19 cellular contexts compared by ENCODE assay signal in genomic region chr4:15040916-15041463, GRCh38.
DNase-seq lines count a peak whose midpoint lies in the region; TF ChIP-seq lines count a peak whose summit lies in the region.
"Had no signal": no experiment of that assay in that cellular context is flagged by ENCODE, and none has a peak within 500 bp of the region (broad histone marks: within the 10 kb centered on the region; RNA-seq: fewer than 3 reads in every experiment).

No MANE protein-coding gene starts in this region.

- TF ChIP-seq CTCF in HEK293 (tag by site-specific recombination; IDR thresholded peaks at IDR 0.05) (no peak), cardiac fibroblast (IDR thresholded peaks at IDR 0.05; ENCODE audit: low read depth, low read length) (no peak)

- CTCF ChIA-PET in HEK293 (lab: Yijun Ruan, JAX) = interaction anchor here (0.6 kb wide), 1 partner anchor 86 kb away, joined by 3 read pairs; no protein-coding TSS in a partner anchor

- POLR2A ChIA-PET in HEK293 (lab: Yijun Ruan, JAX) = no interaction called here

- no peak overlapping the region for H3K27ac ChIP-seq in HEK293 (ENCODE audit: extremely low read depth, low read depth, low read length)
- H3K27ac ChIP-seq: suprapubic skin had no signal

- H3K4me3 ChIP-seq in HEK293 (ENCODE audit: low read depth, low read length) = no peak overlapping the region
- no peak overlapping the region for H3K4me3 ChIP-seq in cardiac fibroblast (replicated peaks in 1 of 2; ENCODE audit: low read depth in 2 of 2, low read length in 2 of 2)
- H3K4me3 ChIP-seq: suprapubic skin had no signal

- no peaks in the 10 kb centered on the region for H3K9me3 ChIP-seq in HEK293 (ENCODE audit: control insufficient read depth, insufficient read depth, low read depth, low read length)
- H3K9me3 ChIP-seq: suprapubic skin had no signal

- DNase-seq in cardiac fibroblast (ENCODE audit: low read depth in 2 of 2) = peak; percentile 43 to 66
- DNase-seq in foreskin melanocyte = peak; percentile 85
- DNase-seq in stromal cell of bone marrow (ENCODE audit: low read depth) = peak; percentile 18
- DNase-seq in KBM-7 = no peak
- DNase-seq in cerebellar nuclear complex (lab: John Stamatoyannopoulos, UW) = no peak
- DNase-seq in middle frontal gyrus (ENCODE audit: extremely low spot score, low spot score) = no peak
- DNase-seq in NCI-H2107 treated with DMSO at 0.1 percent for 48 hours (lab: John Stamatoyannopoulos, UW; ENCODE audit: unreplicated experiment) = no peak
- DNase-seq: activated CD8-positive, alpha-beta T cell treated with anti-CD3 and anti-CD28 coated beads, Interleukin-2, amount 10 ng/mL, durations not matched to agents 7 days and 5 days; activated naive CD8-positive, alpha-beta T cell treated with anti-CD3 and anti-CD28 coated beads, Interleukin-2, amount 50 U/mL, for 24 hours; activated T-cell treated with anti-CD3 and anti-CD28 coated beads, Interleukin-2, amount 50 U/mL, for 72 hours; cortex of kidney; hippocampal formation; NCI-H1694 treated with DMSO at 0.1 percent for 48 hours; NCI-H446; nucleus accumbens; stimulated activated CD4-positive, alpha-beta T cell treated with anti-CD3 and anti-CD28 coated beads, Interleukin-4, amount 100 ng/mL, for 1 hour; T-cell had no signal

- no peaks in the 10 kb centered on the region for H3K36me3 ChIP-seq in HEK293 (ENCODE audit: control insufficient read depth in 2 of 2, insufficient read depth in 1 of 2, low read length in 2 of 2)

- no peaks in the 10 kb centered on the region for H3K4me1 ChIP-seq in HEK293 (ENCODE audit: control insufficient read depth, insufficient read depth, low read length)

- in situ Hi-C loops in KBM-7 (cut with MboI; ENCODE audit: low pct_unique_long_range_greater_than_20kb, low sequenced_read_pairs) = no loop called here

TF ChIP-seq in HEK293, 187 proteins besides CTCF, POLR2A, EP300 and RAD21:
- 0 out of 2 replicates have a peak, but pooled peaks have one; percentile 14 for TF ChIP-seq PRDM1 (tag by site-specific recombination; IDR thresholded peaks at IDR 0.05)
- TF ChIP-seq ZFP41 (tag by site-specific recombination; IDR thresholded peaks at IDR 0.05; ENCODE audit: borderline replicate concordance) = no peak

Comparison
In these comparisons a context has a peak if more than half of its experiments do, and no peak if none do; other contexts are left out.
1. DNase-seq: peak in cardiac fibroblast (2 of 2), foreskin melanocyte (single experiment) and stromal cell of bone marrow (single experiment); none in KBM-7 (single experiment), cerebellar nuclear complex (0 of 2), middle frontal gyrus (single experiment) and NCI-H2107 treated with DMSO at 0.1 percent for 48 hours (single experiment).